ENCODE assay signal across 2 cellular contexts in the genomic region with DNA sequence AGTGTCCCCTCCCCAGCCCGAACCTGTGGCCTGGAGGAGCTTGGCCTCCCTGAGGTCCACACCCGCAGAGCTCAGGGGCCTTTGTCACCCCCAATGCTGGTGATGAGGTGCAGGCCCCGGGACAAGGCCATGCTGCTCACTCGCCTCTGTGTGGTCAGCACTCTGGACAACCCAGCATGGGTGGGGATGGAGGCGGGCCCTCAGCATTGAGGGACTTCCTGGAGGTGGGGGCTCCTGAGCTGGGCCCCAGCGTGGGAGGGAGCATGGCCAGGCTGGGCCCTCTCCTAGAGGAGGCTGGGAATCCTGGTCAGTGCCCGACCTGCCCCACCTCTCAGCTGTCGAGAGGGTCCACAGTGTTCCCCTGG.
TF ChIP-seq lines count a peak whose summit lies in the region.

No MANE protein-coding gene starts in this region.

TF ChIP-seq in IMR-90, 13 proteins besides CTCF, POLR2A, EP300 and RAD21:
- no peak for TF ChIP-seq CHD1 (IDR thresholded peaks at IDR 0.05; ENCODE audit: low read depth, low read length)
- no peak for TF ChIP-seq MXI1 (IDR thresholded peaks at IDR 0.05; ENCODE audit: borderline replicate concordance, low read depth, low read length)
- TF ChIP-seq MAZ (IDR thresholded peaks at IDR 0.05; ENCODE audit: borderline replicate concordance, low read depth, low read length): no peak
- no peak for TF ChIP-seq MAFK (IDR thresholded peaks at IDR 0.05; ENCODE audit: low read depth, low read length)
- TF ChIP-seq BHLHE40 (IDR thresholded peaks at IDR 0.05; ENCODE audit: low read depth, low read length): no peak
- no peak for TF ChIP-seq SMC3 (IDR thresholded peaks at IDR 0.05; ENCODE audit: low read depth, low read length)
- no peak for TF ChIP-seq FOS (IDR thresholded peaks at IDR 0.05; ENCODE audit: low read depth, low read length)
- TF ChIP-seq RFX5 (IDR thresholded peaks at IDR 0.05; ENCODE audit: low read depth, low read length): no peak
- no peak for TF ChIP-seq ELK1 (IDR thresholded peaks at IDR 0.05; ENCODE audit: borderline replicate concordance, low read depth, low read length)
- TF ChIP-seq CEBPB (IDR thresholded peaks at IDR 0.05; ENCODE audit: low read depth, low read length): no peak
- no peak for TF ChIP-seq RCOR1 (IDR thresholded peaks at IDR 0.05; ENCODE audit: insufficient replicate concordance, low read length)
- TF ChIP-seq USF2 (IDR thresholded peaks at IDR 0.05; ENCODE audit: low read depth, low read length): no peak
- TF ChIP-seq NFE2L2 (IDR thresholded peaks at IDR 0.05; ENCODE audit: low read depth, low read length): no peak
TF ChIP-seq in IMR-90: peak in this region for 0.

TF ChIP-seq in K562, 482 proteins besides CTCF, POLR2A, EP300 and RAD21:
- TF ChIP-seq NFXL1 (CRISPR knock-in tag; IDR thresholded peaks at IDR 0.05): no peak
- TF ChIP-seq GATAD2B (IDR thresholded peaks at IDR 0.05; ENCODE audit: borderline replicate concordance): no peak
- TF ChIP-seq, protein P1, sequence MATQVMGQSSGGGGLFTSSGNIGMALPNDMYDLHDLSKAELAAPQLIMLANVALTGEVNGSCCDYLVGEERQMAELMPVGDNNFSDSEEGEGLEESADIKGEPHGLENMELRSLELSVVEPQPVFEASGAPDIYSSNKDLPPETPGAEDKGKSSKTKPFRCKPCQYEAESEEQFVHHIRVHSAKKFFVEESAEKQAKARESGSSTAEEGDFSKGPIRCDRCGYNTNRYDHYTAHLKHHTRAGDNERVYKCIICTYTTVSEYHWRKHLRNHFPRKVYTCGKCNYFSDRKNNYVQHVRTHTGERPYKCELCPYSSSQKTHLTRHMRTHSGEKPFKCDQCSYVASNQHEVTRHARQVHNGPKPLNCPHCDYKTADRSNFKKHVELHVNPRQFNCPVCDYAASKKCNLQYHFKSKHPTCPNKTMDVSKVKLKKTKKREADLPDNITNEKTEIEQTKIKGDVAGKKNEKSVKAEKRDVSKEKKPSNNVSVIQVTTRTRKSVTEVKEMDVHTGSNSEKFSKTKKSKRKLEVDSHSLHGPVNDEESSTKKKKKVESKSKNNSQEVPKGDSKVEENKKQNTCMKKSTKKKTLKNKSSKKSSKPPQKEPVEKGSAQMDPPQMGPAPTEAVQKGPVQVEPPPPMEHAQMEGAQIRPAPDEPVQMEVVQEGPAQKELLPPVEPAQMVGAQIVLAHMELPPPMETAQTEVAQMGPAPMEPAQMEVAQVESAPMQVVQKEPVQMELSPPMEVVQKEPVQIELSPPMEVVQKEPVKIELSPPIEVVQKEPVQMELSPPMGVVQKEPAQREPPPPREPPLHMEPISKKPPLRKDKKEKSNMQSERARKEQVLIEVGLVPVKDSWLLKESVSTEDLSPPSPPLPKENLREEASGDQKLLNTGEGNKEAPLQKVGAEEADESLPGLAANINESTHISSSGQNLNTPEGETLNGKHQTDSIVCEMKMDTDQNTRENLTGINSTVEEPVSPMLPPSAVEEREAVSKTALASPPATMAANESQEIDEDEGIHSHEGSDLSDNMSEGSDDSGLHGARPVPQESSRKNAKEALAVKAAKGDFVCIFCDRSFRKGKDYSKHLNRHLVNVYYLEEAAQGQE (CRISPR knock-in tag; IDR thresholded peaks at IDR 0.05; ENCODE audit: low read depth): 0 out of 2 replicates have a peak, but pooled peaks have one; percentile 25
- TF ChIP-seq, protein P2, sequence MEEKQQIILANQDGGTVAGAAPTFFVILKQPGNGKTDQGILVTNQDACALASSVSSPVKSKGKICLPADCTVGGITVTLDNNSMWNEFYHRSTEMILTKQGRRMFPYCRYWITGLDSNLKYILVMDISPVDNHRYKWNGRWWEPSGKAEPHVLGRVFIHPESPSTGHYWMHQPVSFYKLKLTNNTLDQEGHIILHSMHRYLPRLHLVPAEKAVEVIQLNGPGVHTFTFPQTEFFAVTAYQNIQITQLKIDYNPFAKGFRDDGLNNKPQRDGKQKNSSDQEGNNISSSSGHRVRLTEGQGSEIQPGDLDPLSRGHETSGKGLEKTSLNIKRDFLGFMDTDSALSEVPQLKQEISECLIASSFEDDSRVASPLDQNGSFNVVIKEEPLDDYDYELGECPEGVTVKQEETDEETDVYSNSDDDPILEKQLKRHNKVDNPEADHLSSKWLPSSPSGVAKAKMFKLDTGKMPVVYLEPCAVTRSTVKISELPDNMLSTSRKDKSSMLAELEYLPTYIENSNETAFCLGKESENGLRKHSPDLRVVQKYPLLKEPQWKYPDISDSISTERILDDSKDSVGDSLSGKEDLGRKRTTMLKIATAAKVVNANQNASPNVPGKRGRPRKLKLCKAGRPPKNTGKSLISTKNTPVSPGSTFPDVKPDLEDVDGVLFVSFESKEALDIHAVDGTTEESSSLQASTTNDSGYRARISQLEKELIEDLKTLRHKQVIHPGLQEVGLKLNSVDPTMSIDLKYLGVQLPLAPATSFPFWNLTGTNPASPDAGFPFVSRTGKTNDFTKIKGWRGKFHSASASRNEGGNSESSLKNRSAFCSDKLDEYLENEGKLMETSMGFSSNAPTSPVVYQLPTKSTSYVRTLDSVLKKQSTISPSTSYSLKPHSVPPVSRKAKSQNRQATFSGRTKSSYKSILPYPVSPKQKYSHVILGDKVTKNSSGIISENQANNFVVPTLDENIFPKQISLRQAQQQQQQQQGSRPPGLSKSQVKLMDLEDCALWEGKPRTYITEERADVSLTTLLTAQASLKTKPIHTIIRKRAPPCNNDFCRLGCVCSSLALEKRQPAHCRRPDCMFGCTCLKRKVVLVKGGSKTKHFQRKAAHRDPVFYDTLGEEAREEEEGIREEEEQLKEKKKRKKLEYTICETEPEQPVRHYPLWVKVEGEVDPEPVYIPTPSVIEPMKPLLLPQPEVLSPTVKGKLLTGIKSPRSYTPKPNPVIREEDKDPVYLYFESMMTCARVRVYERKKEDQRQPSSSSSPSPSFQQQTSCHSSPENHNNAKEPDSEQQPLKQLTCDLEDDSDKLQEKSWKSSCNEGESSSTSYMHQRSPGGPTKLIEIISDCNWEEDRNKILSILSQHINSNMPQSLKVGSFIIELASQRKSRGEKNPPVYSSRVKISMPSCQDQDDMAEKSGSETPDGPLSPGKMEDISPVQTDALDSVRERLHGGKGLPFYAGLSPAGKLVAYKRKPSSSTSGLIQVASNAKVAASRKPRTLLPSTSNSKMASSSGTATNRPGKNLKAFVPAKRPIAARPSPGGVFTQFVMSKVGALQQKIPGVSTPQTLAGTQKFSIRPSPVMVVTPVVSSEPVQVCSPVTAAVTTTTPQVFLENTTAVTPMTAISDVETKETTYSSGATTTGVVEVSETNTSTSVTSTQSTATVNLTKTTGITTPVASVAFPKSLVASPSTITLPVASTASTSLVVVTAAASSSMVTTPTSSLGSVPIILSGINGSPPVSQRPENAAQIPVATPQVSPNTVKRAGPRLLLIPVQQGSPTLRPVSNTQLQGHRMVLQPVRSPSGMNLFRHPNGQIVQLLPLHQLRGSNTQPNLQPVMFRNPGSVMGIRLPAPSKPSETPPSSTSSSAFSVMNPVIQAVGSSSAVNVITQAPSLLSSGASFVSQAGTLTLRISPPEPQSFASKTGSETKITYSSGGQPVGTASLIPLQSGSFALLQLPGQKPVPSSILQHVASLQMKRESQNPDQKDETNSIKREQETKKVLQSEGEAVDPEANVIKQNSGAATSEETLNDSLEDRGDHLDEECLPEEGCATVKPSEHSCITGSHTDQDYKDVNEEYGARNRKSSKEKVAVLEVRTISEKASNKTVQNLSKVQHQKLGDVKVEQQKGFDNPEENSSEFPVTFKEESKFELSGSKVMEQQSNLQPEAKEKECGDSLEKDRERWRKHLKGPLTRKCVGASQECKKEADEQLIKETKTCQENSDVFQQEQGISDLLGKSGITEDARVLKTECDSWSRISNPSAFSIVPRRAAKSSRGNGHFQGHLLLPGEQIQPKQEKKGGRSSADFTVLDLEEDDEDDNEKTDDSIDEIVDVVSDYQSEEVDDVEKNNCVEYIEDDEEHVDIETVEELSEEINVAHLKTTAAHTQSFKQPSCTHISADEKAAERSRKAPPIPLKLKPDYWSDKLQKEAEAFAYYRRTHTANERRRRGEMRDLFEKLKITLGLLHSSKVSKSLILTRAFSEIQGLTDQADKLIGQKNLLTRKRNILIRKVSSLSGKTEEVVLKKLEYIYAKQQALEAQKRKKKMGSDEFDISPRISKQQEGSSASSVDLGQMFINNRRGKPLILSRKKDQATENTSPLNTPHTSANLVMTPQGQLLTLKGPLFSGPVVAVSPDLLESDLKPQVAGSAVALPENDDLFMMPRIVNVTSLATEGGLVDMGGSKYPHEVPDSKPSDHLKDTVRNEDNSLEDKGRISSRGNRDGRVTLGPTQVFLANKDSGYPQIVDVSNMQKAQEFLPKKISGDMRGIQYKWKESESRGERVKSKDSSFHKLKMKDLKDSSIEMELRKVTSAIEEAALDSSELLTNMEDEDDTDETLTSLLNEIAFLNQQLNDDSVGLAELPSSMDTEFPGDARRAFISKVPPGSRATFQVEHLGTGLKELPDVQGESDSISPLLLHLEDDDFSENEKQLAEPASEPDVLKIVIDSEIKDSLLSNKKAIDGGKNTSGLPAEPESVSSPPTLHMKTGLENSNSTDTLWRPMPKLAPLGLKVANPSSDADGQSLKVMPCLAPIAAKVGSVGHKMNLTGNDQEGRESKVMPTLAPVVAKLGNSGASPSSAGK (IDR thresholded peaks at IDR 0.05): no peak
- TF ChIP-seq ZNF699 (CRISPR knock-in tag; IDR thresholded peaks at IDR 0.05; ENCODE audit: insufficient replicate concordance): no peak
- TF ChIP-seq FOXP4 (CRISPR knock-in tag; IDR thresholded peaks at IDR 0.05; ENCODE audit: borderline replicate concordance): 0 out of 2 replicates have a peak, but pooled peaks have one; percentile 25
- TF ChIP-seq EGR1 (conservative IDR thresholded peaks at IDR 0.05): peak; percentile 65
- no peak for TF ChIP-seq ZNF445 (CRISPR knock-in tag; IDR thresholded peaks at IDR 0.05; ENCODE audit: low read depth)
- peak; percentile 48; the same call in 1 of the 2 replicates for TF ChIP-seq ZBTB7A (IDR thresholded peaks at IDR 0.05; ENCODE audit: borderline replicate concordance, control insufficient read depth, low read depth, low read length)
- TF ChIP-seq SIN3A (IDR thresholded peaks at IDR 0.05; ENCODE audit: borderline replicate concordance in 2 of 2, control insufficient read depth in 1 of 2, low read depth in 2 of 2, low read length in 2 of 2): peak in 1 of 2 experiments; percentile 37; a peak in 1 of 4 replicates
